In the genomic region with DNA sequence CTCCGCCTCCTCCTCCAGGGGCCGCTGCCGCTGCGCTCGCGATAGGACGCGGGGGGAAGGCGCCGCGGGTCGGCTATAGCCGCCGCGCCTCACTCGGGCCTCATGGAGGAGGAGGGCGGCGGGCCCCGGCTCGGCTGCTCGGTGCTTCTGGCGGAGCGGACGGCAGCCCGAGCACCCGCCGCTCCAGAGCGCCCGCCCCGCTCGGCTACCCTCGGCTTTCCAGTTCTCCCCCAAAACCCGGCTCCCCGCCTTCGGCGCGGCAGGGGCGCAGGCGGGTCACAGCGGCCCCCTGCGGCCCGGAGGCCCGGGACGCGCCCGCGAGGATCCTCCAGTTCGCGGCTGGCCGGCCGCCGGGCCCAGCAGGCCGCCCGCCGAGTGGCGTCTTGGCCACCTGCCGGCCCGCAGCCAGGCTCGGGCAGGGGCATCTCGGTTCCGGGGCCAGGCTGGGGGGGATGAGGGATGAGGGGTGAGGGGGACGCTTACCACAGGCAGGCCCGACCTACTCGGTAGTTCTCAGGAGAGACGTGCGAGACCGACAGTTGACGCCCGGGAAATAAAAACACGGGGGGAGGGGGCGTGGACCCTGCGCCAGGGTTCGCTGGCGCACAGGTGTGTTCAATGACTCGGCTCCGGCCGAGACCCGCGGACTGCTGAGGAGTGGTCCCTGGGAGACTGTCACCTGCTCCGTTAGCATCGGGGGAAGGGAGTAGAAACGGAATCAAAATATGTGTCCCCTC, we compare ENCODE assay signal across 8 cellular contexts. TPM values are rescaled to one million over a fixed set of nuclear protein-coding genes. Genes with fewer than 3 reads are reported as not detected.
DNase-seq lines count a peak whose midpoint lies in the region; TF ChIP-seq lines count a peak whose summit lies in the region.

A gene with protein sequence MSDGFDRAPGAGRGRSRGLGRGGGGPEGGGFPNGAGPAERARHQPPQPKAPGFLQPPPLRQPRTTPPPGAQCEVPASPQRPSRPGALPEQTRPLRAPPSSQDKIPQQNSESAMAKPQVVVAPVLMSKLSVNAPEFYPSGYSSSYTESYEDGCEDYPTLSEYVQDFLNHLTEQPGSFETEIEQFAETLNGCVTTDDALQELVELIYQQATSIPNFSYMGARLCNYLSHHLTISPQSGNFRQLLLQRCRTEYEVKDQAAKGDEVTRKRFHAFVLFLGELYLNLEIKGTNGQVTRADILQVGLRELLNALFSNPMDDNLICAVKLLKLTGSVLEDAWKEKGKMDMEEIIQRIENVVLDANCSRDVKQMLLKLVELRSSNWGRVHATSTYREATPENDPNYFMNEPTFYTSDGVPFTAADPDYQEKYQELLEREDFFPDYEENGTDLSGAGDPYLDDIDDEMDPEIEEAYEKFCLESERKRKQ (minus strand): TSS at position 221 of the 737 bp plus-strand sequence. CDS start 231 bp downstream, outside the sequence.

- H2AFZ ChIP-seq in GM23248, result peak within 1 kb of the TSS; percentile 95
- peak within 1 kb of the TSS; percentile 61; the same call in 1 of the 2 replicates for H2AFZ ChIP-seq in Karpas-422 (ENCODE audit: low read length)
- H2AFZ ChIP-seq in neural progenitor cell (replicated peaks), result peak within 1 kb of the TSS; percentile 88

- DNase-seq in GM23248 (peak; percentile 95), Karpas-422 (peak; percentile 95), SHP77 treated with DMSO at 0.1 percent for 48 hours (lab: John Stamatoyannopoulos, UW) (peak; percentile 86), activated gamma-delta T cell (lab: John Stamatoyannopoulos, UW) (peak; percentile 73), foreskin fibroblast (peak; percentile 83 to 94), neural progenitor cell (ENCODE audit: low spot score) (peak; percentile 93)

- H3K9ac ChIP-seq in ES-I3 (ENCODE audit: low read depth, low read length), result peak within 1 kb of the TSS; percentile 73
- H3K9ac ChIP-seq in GM23248, result peak within 1 kb of the TSS; percentile 93
- H3K9ac ChIP-seq in Karpas-422 (ENCODE audit: low read length), result peak within 1 kb of the TSS; percentile 88
- H3K9ac ChIP-seq in neural progenitor cell, result peak within 1 kb of the TSS; percentile 99
- peak within 1 kb of the TSS; percentile 89 to 98 (median 89) for H3K9ac ChIP-seq in subcutaneous abdominal adipose tissue (ENCODE audit: low read length in 5 of 5)

- H3K36me3 ChIP-seq in ES-I3 (ENCODE audit: insufficient read depth, low read length), result 0 out of 2 replicates have a peak, but pooled peaks cover 5% of the 10 kb centered on the region
- peaks cover 12% of the 10 kb centered on the region; the same call in 1 of the 2 replicates for H3K36me3 ChIP-seq in GM23248 (ENCODE audit: low read depth)
- peaks cover 27% of the 10 kb centered on the region; the same call in 1 of the 2 replicates for H3K36me3 ChIP-seq in Karpas-422 (ENCODE audit: insufficient read depth, low read length)
- H3K36me3 ChIP-seq in neural progenitor cell, result peaks cover 13% of the 10 kb centered on the region
- peaks cover 0 to 23% (median 7%) of the 10 kb centered on the region in 5 donors for H3K36me3 ChIP-seq in subcutaneous abdominal adipose tissue (ENCODE audit: control insufficient read depth in 5 of 5, insufficient read depth in 5 of 5, low read length in 5 of 5)

- no peaks in the 10 kb centered on the region for H3K9me3 Mint-ChIP-seq in neural progenitor cell

- H3K27ac ChIP-seq in GM23248, result peak within 1 kb of the TSS; percentile 78
- H3K27ac ChIP-seq in Karpas-422 (ENCODE audit: low read length), result peak within 1 kb of the TSS; percentile 67
- peak within 1 kb of the TSS; percentile 97 for H3K27ac ChIP-seq in neural progenitor cell
- H3K27ac ChIP-seq in subcutaneous abdominal adipose tissue (ENCODE audit: low read depth, low read length), result peak within 1 kb of the TSS; percentile 75

- H3K27me3 ChIP-seq in GM23248 (replicated peaks; ENCODE audit: insufficient read depth) (no peaks in the 10 kb centered on the region), Karpas-422 (ENCODE audit: low read length) (no peaks in the 10 kb centered on the region), neural progenitor cell (peaks cover 12% of the 10 kb centered on the region), subcutaneous abdominal adipose tissue (ENCODE audit: control insufficient read depth in 5 of 5, insufficient read depth in 4 of 5, low read length in 5 of 5) (no peaks in the 10 kb centered on the region)

- H3K27me3 Mint-ChIP-seq in neural progenitor cell (ENCODE audit: insufficient read depth, low read depth), result peaks cover 2% of the 10 kb centered on the region

- no peaks in the 10 kb centered on the region for H3K9me2 ChIP-seq in GM23248 (ENCODE audit: insufficient read depth)
- no peaks in the 10 kb centered on the region for H3K9me2 ChIP-seq in Karpas-422 (replicated peaks; ENCODE audit: insufficient read depth, low read length)

- H3K4me2 ChIP-seq in GM23248 (ENCODE audit: unreplicated experiment) (peak within 1 kb of the TSS; percentile 90), Karpas-422 (ENCODE audit: low read depth, low read length, poor library complexity, severe bottlenecking) (peak within 1 kb of the TSS; percentile 79), neural progenitor cell (peak within 1 kb of the TSS; percentile 95)

- H3K36me3 Mint-ChIP-seq in neural progenitor cell, result peaks cover 5% of the 10 kb centered on the region

- peak within 1 kb of the TSS; percentile 98 for H3K27ac Mint-ChIP-seq in neural progenitor cell

- H3K9me3 ChIP-seq in ES-I3 (ENCODE audit: control insufficient read depth, insufficient read depth, low read length), result no peaks in the 10 kb centered on the region
- no peaks in the 10 kb centered on the region for H3K9me3 ChIP-seq in GM23248 (ENCODE audit: low read depth)
- no peaks in the 10 kb centered on the region for H3K9me3 ChIP-seq in Karpas-422 (ENCODE audit: low read length)
- H3K9me3 ChIP-seq in neural progenitor cell (ENCODE audit: low read depth), result no peaks in the 10 kb centered on the region
- H3K9me3 ChIP-seq in subcutaneous abdominal adipose tissue (ENCODE audit: control insufficient read depth in 5 of 5, low read length in 5 of 5), result no peaks in the 10 kb centered on the region

- in situ Hi-C loops in GM23248 (cut with MboI), result no loop called here

- peaks cover 4% of the 10 kb centered on the region for H3K4me1 Mint-ChIP-seq in neural progenitor cell

- peak within 1 kb of the TSS; percentile 96 for H3K4me3 Mint-ChIP-seq in neural progenitor cell

- TF ChIP-seq CTCF in foreskin fibroblast (IDR thresholded peaks at IDR 0.05; ENCODE audit: low read depth, low read length), result peak; percentile 36
- peak; percentile 60 for TF ChIP-seq CTCF in neural progenitor cell (IDR thresholded peaks at IDR 0.05)

- H3K4me1 ChIP-seq in ES-I3 (ENCODE audit: insufficient read depth, low read length) (peaks cover 4% of the 10 kb centered on the region; the same call in 1 of the 2 replicates), GM23248 (ENCODE audit: insufficient read depth) (peaks cover 25% of the 10 kb centered on the region), Karpas-422 (ENCODE audit: low read length) (peaks cover 75% of the 10 kb centered on the region), neural progenitor cell (peaks cover 34% of the 10 kb centered on the region), subcutaneous abdominal adipose tissue (ENCODE audit: control insufficient read depth in 5 of 5, insufficient read depth in 5 of 5, low read length in 5 of 5) (peaks cover 0 to 43% (median 37%) of the 10 kb centered on the region in 5 donors)

- 4 to 5% methylated on average over 58 to 68 of the region's 82 CpGs for WGBS in GM23248 (ENCODE audit: low coverage in 1 of 2, low lambda C conversion rate in 2 of 2, missing lambda C conversion rate in 2 of 2), 2 experiments

- H4K20me1 ChIP-seq in GM23248 (ENCODE audit: insufficient read depth), result no peaks in the 10 kb centered on the region
- no peaks in the 10 kb centered on the region for H4K20me1 ChIP-seq in Karpas-422 (ENCODE audit: insufficient read depth, low read depth, low read length)
- peaks cover 36% of the 10 kb centered on the region for H4K20me1 ChIP-seq in neural progenitor cell (ENCODE audit: low read depth)

- peaks cover 15% of the 10 kb centered on the region; the same call in 1 of the 2 replicates for H3F3A ChIP-seq in GM23248 (ENCODE audit: insufficient read depth)
- H3F3A ChIP-seq in neural progenitor cell (ENCODE audit: low read depth), result peaks cover 24% of the 10 kb centered on the region

- peak within 1 kb of the TSS; percentile 84 for H3K4me3 ChIP-seq in GM23248
- H3K4me3 ChIP-seq in Karpas-422 (ENCODE audit: low read length), result peak within 1 kb of the TSS; percentile 94
- H3K4me3 ChIP-seq in foreskin fibroblast (ENCODE audit: low read depth in 1 of 2, low read length in 2 of 2), result peak within 1 kb of the TSS; percentile 69 to 94
- H3K4me3 ChIP-seq in neural progenitor cell, result peak within 1 kb of the TSS; percentile 77
- H3K4me3 ChIP-seq in subcutaneous abdominal adipose tissue (ENCODE audit: low read depth in 1 of 5, low read length in 5 of 5), result peak within 1 kb of the TSS; percentile 80 to 93 (median 86)

- H3K79me2 ChIP-seq in GM23248 (ENCODE audit: insufficient read depth) (peaks cover 53% of the 10 kb centered on the region), Karpas-422 (ENCODE audit: low read length) (peaks cover 44% of the 10 kb centered on the region), neural progenitor cell (ENCODE audit: low read depth) (peaks cover 44% of the 10 kb centered on the region)

RNA-seq across cellular contexts. Expression of the gene that starts here (rescaled TPM):
- total RNA-seq in GM23248 (2014; rRNA removed; shearing (Covaris generic)), result 117 and 135 TPM in 2 replicates
- 91.1 and 95.8 TPM in 2 replicates for polyA plus RNA-seq in GM23248 (2016; fragmentation: Nextera tagmentation; extraction: Ambion mirVana)
- total RNA-seq in Karpas-422 (2014; rRNA removed; shearing (Covaris generic); ENCODE audit: low replicate concordance), result 98.5 and 128 TPM in 2 replicates
- total RNA-seq in neural progenitor cell (ENCODE audit: low replicate concordance), result 151 and 213 TPM in 2 replicates

Comparison
In these comparisons a context has a peak if more than half of its experiments do, and no peak if none do; other contexts are left out.
1. Peak in every context shown above with its lines: DNase-seq, H3K4me3 ChIP-seq and H3K27ac ChIP-seq.